ENCODE assay signal across 1 cellular context in genomic region chr5:177105546-177106476, GRCh38.
A peak's percentile ranks its signal among the peaks of the same experiment; 100 is the strongest.
TF ChIP-seq lines count a peak whose summit lies in the region.

No MANE protein-coding gene starts in this region.

TF ChIP-seq in HepG2, 621 proteins besides CTCF, POLR2A, EP300 and RAD21 (continued from another document and continues in another):
- TF ChIP-seq ZNF503 (CRISPR knock-in tag; IDR thresholded peaks at IDR 0.05) (no peak), MAF1 (CRISPR knock-in tag; IDR thresholded peaks at IDR 0.05; ENCODE audit: borderline replicate concordance) (0 out of 2 replicates have a peak, but pooled peaks have one; percentile 21), MTA1 (CRISPR knock-in tag; IDR thresholded peaks at IDR 0.05; ENCODE audit: borderline replicate concordance) (peak; percentile 65; the same call in 1 of the 2 replicates), TEAD3 (CRISPR knock-in tag; optimal IDR thresholded peaks at IDR 0.05; ENCODE audit: borderline replicate concordance) (peak; percentile 88), ARID4A (CRISPR knock-in tag; IDR thresholded peaks at IDR 0.05; ENCODE audit: borderline replicate concordance) (no peak), NKX3-1 (CRISPR knock-in tag; IDR thresholded peaks at IDR 0.05) (0 out of 2 replicates have a peak, but pooled peaks have one; percentile 28), TOE1 (CRISPR knock-in tag; IDR thresholded peaks at IDR 0.05) (peak; percentile 26; the same call in 1 of the 2 replicates), POLR2G (IDR thresholded peaks at IDR 0.05; ENCODE audit: low read depth, low read length) (peak; percentile 72), ATF1 (CRISPR knock-in tag; IDR thresholded peaks at IDR 0.05) (no peak; the same call in 1 of the 2 replicates), ZNF331 (CRISPR knock-in tag; IDR thresholded peaks at IDR 0.05) (peak; percentile 60), HDAC2 (CRISPR knock-in tag; IDR thresholded peaks at IDR 0.05) (peak; percentile 65), MYPOP (CRISPR knock-in tag; IDR thresholded peaks at IDR 0.05) (peak; percentile 72; the same call in 1 of the 2 replicates), ZNF580 (CRISPR knock-in tag; IDR thresholded peaks at IDR 0.05; ENCODE audit: borderline replicate concordance, low read depth) (peak; percentile 49; the same call in 1 of the 2 replicates), UBTF (CRISPR knock-in tag; IDR thresholded peaks at IDR 0.05) (peak; percentile 59; the same call in 1 of the 2 replicates), SP5 (CRISPR knock-in tag; IDR thresholded peaks at IDR 0.05; ENCODE audit: borderline replicate concordance, low read depth) (0 out of 2 replicates have a peak, but pooled peaks have one; percentile 29), SKIL (CRISPR knock-in tag; IDR thresholded peaks at IDR 0.05; ENCODE audit: borderline replicate concordance) (peak; percentile 45; the same call in 1 of the 2 replicates), ZNF18 (CRISPR knock-in tag; IDR thresholded peaks at IDR 0.05; ENCODE audit: insufficient replicate concordance) (peak; percentile 100), ZNF251 (CRISPR knock-in tag; IDR thresholded peaks at IDR 0.05) (peak; percentile 66; the same call in 1 of the 2 replicates), ETV5 (CRISPR knock-in tag; IDR thresholded peaks at IDR 0.05; ENCODE audit: borderline replicate concordance) (peak; percentile 35; the same call in 1 of the 2 replicates), PRMT3 (CRISPR knock-in tag; IDR thresholded peaks at IDR 0.05; ENCODE audit: borderline replicate concordance, low read depth) (no peak), ZBTB20 (CRISPR knock-in tag; IDR thresholded peaks at IDR 0.05; ENCODE audit: borderline replicate concordance, low read depth) (peak; percentile 80; the same call in 1 of the 2 replicates), PHF21A (CRISPR knock-in tag; IDR thresholded peaks at IDR 0.05) (peak; percentile 45; the same call in 1 of the 2 replicates), AHDC1 (CRISPR knock-in tag; IDR thresholded peaks at IDR 0.05; ENCODE audit: borderline replicate concordance) (0 out of 2 replicates have a peak, but pooled peaks have one; percentile 24), PAXIP1 (CRISPR knock-in tag; conservative IDR thresholded peaks at IDR 0.05) (peak; percentile 80), NFE2L2 (IDR thresholded peaks at IDR 0.05; ENCODE audit: low read length) (no peak), MLX (CRISPR knock-in tag; IDR thresholded peaks at IDR 0.05) (peak; percentile 55; the same call in 1 of the 2 replicates), ZFY (CRISPR knock-in tag; IDR thresholded peaks at IDR 0.05) (peak; percentile 37; the same call in 1 of the 2 replicates)
